8 cellular contexts compared by ENCODE assay signal in genomic region chr3:94532951-94533350, GRCh38.
"Had no signal": no experiment of that assay in that cellular context is flagged by ENCODE, and none has a peak within 500 bp of the region (broad histone marks: within the 10 kb centered on the region; RNA-seq: fewer than 3 reads in every experiment).

No MANE protein-coding gene starts in this region.

- ATAC-seq: GM23338, HCT116 had no signal

- DNase-seq: GM23248, GOT3, H7, H9, HCEC 1CT, HFFc6 had no signal
